ENCODE assay signal across 4 cellular contexts in the genomic region with DNA sequence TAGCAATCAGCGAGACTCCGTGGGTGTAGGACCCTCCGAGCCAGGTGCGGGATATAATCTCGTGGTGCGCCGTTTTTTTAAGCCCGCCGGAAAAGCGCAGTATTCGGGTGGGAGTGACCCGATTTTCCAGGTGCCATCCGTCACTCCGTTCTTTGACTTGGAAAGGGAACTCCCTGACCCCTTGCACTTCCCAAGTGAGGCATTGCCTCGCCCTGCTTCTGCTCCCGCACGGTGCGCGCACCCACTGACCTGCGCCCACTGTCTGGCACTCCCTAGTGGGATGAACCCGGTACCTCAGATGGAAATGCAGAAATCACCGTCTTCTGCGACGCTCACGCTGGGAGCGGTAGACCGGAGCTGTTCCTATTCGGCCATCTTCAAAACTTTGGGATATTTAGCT. TPM values are rescaled to one million over a fixed set of nuclear protein-coding genes. Genes with fewer than 3 reads are reported as not detected.
DNase-seq lines count a peak whose midpoint lies in the region; TF ChIP-seq lines count a peak whose summit lies in the region.
"Not testable (repeated sequence)": the region's sequence is repeated elsewhere in the genome, so short reads cannot be mapped to it uniquely, and the experiment has no call there.
"Had no signal": no experiment of that assay in that cellular context is flagged by ENCODE, and none has a peak within 500 bp of the region (broad histone marks: within the 10 kb centered on the region; RNA-seq: fewer than 3 reads in every experiment).

No MANE protein-coding gene starts in this region.

- not testable (repeated sequence) for H3K4me1 ChIP-seq in adipocyte (ENCODE audit: control insufficient read depth, insufficient read depth, low read length); liver (ENCODE audit: control insufficient read depth in 4 of 4, insufficient read depth in 4 of 4, low read length in 3 of 4); muscle layer of duodenum (ENCODE audit: control insufficient read depth in 1 of 2, insufficient read depth in 2 of 2, low read length in 2 of 2)

- not testable (repeated sequence) for TF ChIP-seq CTCF in liver (IDR thresholded peaks at IDR 0.05; ENCODE audit: low read depth, low read length, missing input control)

- not testable (repeated sequence) for TF ChIP-seq RAD21 in liver (IDR thresholded peaks at IDR 0.05)

- H3K27ac ChIP-seq in liver (ENCODE audit: low read depth in 1 of 2, low read length in 2 of 2); muscle layer of duodenum (ENCODE audit: low read length): not testable (repeated sequence)

- not testable (repeated sequence) for DNase-seq in adipocyte (ENCODE audit: low read depth)

- H3K9ac ChIP-seq in adipocyte (ENCODE audit: low read length); liver (ENCODE audit: low read depth in 1 of 2, low read length in 2 of 2): not testable (repeated sequence)

- 95% methylated on average over 26 of the region's 28 CpGs for WGBS in liver

- H3K4me3 ChIP-seq in adipocyte (ENCODE audit: low read length) (peak overlapping the region; percentile 71), liver (ENCODE audit: low read depth in 1 of 3, low read length in 3 of 3) (peak overlapping the region in 2 of 3 donors; percentile 12 to 49), muscle layer of duodenum (ENCODE audit: low read depth in 1 of 2, low read length in 2 of 2) (peak overlapping the region; percentile 7 to 47)

- not testable (repeated sequence) for H3K27me3 ChIP-seq in adipocyte (replicated peaks; ENCODE audit: control insufficient read depth, insufficient read depth, low read length); liver (ENCODE audit: control insufficient read depth in 4 of 4, insufficient read depth in 4 of 4, low read length in 3 of 4); muscle layer of duodenum (ENCODE audit: low read depth, low read length)

- H3K36me3 ChIP-seq in adipocyte (ENCODE audit: control insufficient read depth, insufficient read depth, low read length, severe bottlenecking); liver (ENCODE audit: control insufficient read depth in 4 of 4, insufficient read depth in 3 of 4, low read depth in 1 of 4, low read length in 3 of 4): not testable (repeated sequence)
- H3K36me3 ChIP-seq in muscle layer of duodenum (ENCODE audit: control insufficient read depth in 1 of 2, insufficient read depth in 2 of 2, low read length in 2 of 2) = peaks cover 0 to 14% of the 10 kb centered on the region in 2 donors

- peaks cover 76% of the 10 kb centered on the region for H3K9me3 ChIP-seq in adipocyte (ENCODE audit: control insufficient read depth, low read length)
- H3K9me3 ChIP-seq in liver (ENCODE audit: control insufficient read depth in 4 of 4, low read length in 3 of 4) = peaks cover 12 to 53% (median 25%) of the 10 kb centered on the region in 4 donors
- H3K9me3 ChIP-seq in muscle layer of duodenum (ENCODE audit: control insufficient read depth in 1 of 2, low read length in 2 of 2) = peaks cover 50 to 57% of the 10 kb centered on the region in 2 donors

RNA-seq across cellular contexts. Expression of gene ZNF404, which starts 16.8 kb away (rescaled TPM):
- total RNA-seq in liver = under 1 TPM; 0.33 TPM
- under 1 TPM; 0.21 to 0.31 TPM for polyA plus RNA-seq in liver
- polyA plus RNA-seq: CD14-positive monocyte had no signal

RNA-seq across cellular contexts. Expression of gene ZNF283, which starts 39.8 kb away (rescaled TPM):
- 1 to 10 TPM; 4.9 to 6.4 TPM for total RNA-seq in liver
- polyA plus RNA-seq in liver = under 1 TPM; 0.65 to 0.99 TPM
